In the genomic region with DNA sequence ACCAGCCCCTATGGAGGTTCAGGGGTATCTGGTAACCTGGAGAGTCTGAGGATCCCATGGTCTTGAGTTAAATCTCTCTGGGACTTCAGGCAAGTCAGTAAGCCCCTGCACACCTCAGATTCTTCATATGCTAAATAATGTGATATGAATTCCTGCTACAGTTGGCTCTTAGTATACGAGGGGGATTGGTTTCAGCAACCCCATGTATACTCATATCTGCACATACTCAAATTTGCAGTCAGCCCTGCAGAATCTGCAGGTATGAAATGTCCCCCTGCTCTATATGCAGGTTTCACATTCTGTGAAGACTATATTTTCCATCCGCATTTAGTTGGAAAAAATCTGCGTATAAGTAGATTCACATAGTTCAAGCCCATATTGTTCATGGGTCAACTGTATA, we compare ENCODE assay signal across 30 cellular contexts.
"Had no signal": no experiment of that assay in that cellular context is flagged by ENCODE, and none has a peak within 500 bp of the region (broad histone marks: within the 10 kb centered on the region; RNA-seq: fewer than 3 reads in every experiment).

No MANE protein-coding gene starts in this region.

- H3K27me3 ChIP-seq: brain microvascular endothelial cell, heart left ventricle, neutrophil, ovary, right lobe of liver, transverse colon had no signal

- H3K36me3 ChIP-seq: brain microvascular endothelial cell, heart left ventricle, neutrophil, ovary, right lobe of liver, transverse colon had no signal

- H3K27ac Mint-ChIP-seq: mesothelial cell of epicardium; progenitor cell of endocrine pancreas; stimulated activated effector memory CD8-positive, alpha-beta T cell treated with anti-CD3 and anti-CD28 coated beads, Interleukin-12 subunit alpha, Interleukin-12 subunit beta, amount 100 ng/mL, for 72 hours had no signal

- H3K4me1 Mint-ChIP-seq: immature natural killer cell had no signal

- H3K27me3 Mint-ChIP-seq: activated naive CD8-positive, alpha-beta T cell treated with anti-CD3 and anti-CD28 coated beads, Interleukin-2, amount 10 ng/mL, durations not matched to agents 7 days and 5 days; effector memory CD8-positive, alpha-beta T cell; naive B cell; progenitor cell of endocrine pancreas had no signal

- ATAC-seq: effector memory CD8-positive, alpha-beta T cell; heart left ventricle; left colon; right lobe of liver; SK-N-SH treated with all-trans-retinoic acid at 6 μM for 48 hours; stimulated activated effector memory CD8-positive, alpha-beta T cell treated with anti-CD3 and anti-CD28 coated beads, Interleukin-12 subunit alpha, Interleukin-12 subunit beta, amount 100 ng/mL, for 72 hours had no signal

- H3K9me3 ChIP-seq: heart left ventricle, neutrophil, ovary, right lobe of liver, transverse colon had no signal

- FAIRE-seq: astrocyte, endothelial cell of umbilical vein, kidney, urothelium cell line had no signal

- DNase-seq: activated CD4-positive, CD25-positive, alpha-beta regulatory T cell treated with anti-CD3 and anti-CD28 coated beads, Interleukin-2, amount 50 U/mL, for 72 hours; activated gamma-delta T cell treated with Interleukin-2 at 50 U/mL for 16 hours; activated naive CD8-positive, alpha-beta T cell treated with anti-CD3 and anti-CD28 coated beads, Interleukin-2, amount 10 ng/mL, durations not matched to agents 7 days and 5 days; amniotic stem cell; brain microvascular endothelial cell; effector memory CD8-positive, alpha-beta T cell; foreskin fibroblast; heart left ventricle; hypothalamus; immature natural killer cell; mammary epithelial cell; naive B cell; nephron progenitor cell; ovary; stimulated activated CD4-positive, alpha-beta T cell treated with anti-CD3 and anti-CD28 coated beads, Interleukin-12 subunit alpha, Interleukin-12 subunit beta, amount 100 ng/mL, for 4 hours; stimulated activated CD4-positive, alpha-beta T cell treated with anti-CD3 and anti-CD28 coated beads, Interleukin-4, amount 100 ng/mL, for 1 hour; transverse colon had no signal

- H3K4me3 ChIP-seq: coronary artery, heart left ventricle, ovary, right lobe of liver, skin epidermis, transverse colon had no signal

- H3K36me3 Mint-ChIP-seq: immature natural killer cell; mesothelial cell of epicardium; naive B cell; stimulated activated effector memory CD8-positive, alpha-beta T cell treated with anti-CD3 and anti-CD28 coated beads, Interleukin-12 subunit alpha, Interleukin-12 subunit beta, amount 100 ng/mL, for 72 hours had no signal

- H3K4me3 Mint-ChIP-seq: activated naive CD8-positive, alpha-beta T cell treated with anti-CD3 and anti-CD28 coated beads, Interleukin-2, amount 10 ng/mL, durations not matched to agents 7 days and 5 days; effector memory CD8-positive, alpha-beta T cell; immature natural killer cell; mesothelial cell of epicardium; naive B cell; nephron progenitor cell had no signal

- H3K9me3 Mint-ChIP-seq: effector memory CD8-positive, alpha-beta T cell; immature natural killer cell; mesothelial cell of epicardium; naive B cell had no signal

- H3K27ac ChIP-seq: brain microvascular endothelial cell, coronary artery, heart left ventricle, neutrophil, ovary, right lobe of liver, skin epidermis, transverse colon had no signal
